19 cellular contexts compared by ENCODE assay signal in the genomic region with DNA sequence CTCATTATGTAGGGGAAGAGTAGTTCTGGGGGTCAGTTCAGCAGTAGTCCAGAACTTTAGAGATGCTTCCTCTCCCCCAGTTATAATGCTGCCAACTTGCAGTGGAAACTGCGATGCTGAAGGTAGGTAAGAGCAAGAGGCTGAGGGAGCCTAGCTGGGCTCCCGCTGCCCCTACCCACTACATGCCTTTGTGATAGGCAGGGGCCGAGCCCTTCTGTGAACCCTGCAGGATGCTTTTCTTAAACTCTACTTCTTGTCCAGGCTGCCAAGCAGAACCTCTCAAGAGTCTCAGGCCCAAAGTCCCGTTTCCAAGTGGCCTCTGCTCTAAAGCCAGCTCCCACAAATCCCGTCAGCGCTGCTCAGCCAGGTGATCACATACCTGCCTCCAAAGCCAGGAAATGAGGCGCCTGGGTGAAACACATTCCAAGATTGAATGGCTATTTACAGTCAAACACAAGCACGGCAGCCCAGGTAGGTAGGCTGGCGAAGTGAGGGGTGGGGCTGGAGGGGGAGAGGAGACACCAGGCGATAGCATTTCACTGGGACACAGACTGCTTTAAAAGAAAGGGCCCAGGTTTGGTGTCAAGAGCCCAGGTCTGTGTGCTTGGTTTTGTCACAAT.
DNase-seq lines count a peak whose midpoint lies in the region; ATAC-seq and TF ChIP-seq lines count a peak whose summit lies in the region.
"Had no signal": no experiment of that assay in that cellular context is flagged by ENCODE, and none has a peak within 500 bp of the region (broad histone marks: within the 10 kb centered on the region; RNA-seq: fewer than 3 reads in every experiment).

No MANE protein-coding gene starts in this region.

- H3K4me3 Mint-ChIP-seq in GM23338, result no peak overlapping the region
- no peak overlapping the region for H3K4me3 Mint-ChIP-seq in progenitor cell of endocrine pancreas (ENCODE audit: low read depth)
- H3K4me3 Mint-ChIP-seq: activated CD4-positive, alpha-beta memory T cell treated with anti-CD3 and anti-CD28 coated beads, Interleukin-2, amount 10 ng/mL, durations not matched to agents 7 days and 5 days; activated naive CD8-positive, alpha-beta T cell treated with anti-CD3 and anti-CD28 coated beads, Interleukin-2, amount 10 ng/mL, durations not matched to agents 7 days and 5 days had no signal

- H3K27me3 ChIP-seq in GM23338 (ENCODE audit: insufficient read depth) (no peaks in the 10 kb centered on the region), RWPE2 (ENCODE audit: insufficient read depth, poor library complexity, severe bottlenecking) (no peaks in the 10 kb centered on the region), esophagus muscularis mucosa (no peaks in the 10 kb centered on the region)

- no peaks in the 10 kb centered on the region for H3K9me3 ChIP-seq in RWPE2 (ENCODE audit: severe bottlenecking)
- H3K9me3 ChIP-seq in esophagus muscularis mucosa, result no peaks in the 10 kb centered on the region
- H3K9me3 ChIP-seq: thoracic aorta had no signal

- H2AFZ ChIP-seq in GM23338, result no peak overlapping the region; the same call in 1 of the 2 replicates
- H2AFZ ChIP-seq: parathyroid adenoma had no signal

- H3K4me1 Mint-ChIP-seq in GM23338, result peaks cover 16% of the 10 kb centered on the region
- peaks cover 23% of the 10 kb centered on the region for H3K4me1 Mint-ChIP-seq in progenitor cell of endocrine pancreas (ENCODE audit: low read depth)
- H3K4me1 Mint-ChIP-seq: activated CD4-positive, alpha-beta memory T cell treated with anti-CD3 and anti-CD28 coated beads, Interleukin-2, amount 10 ng/mL, durations not matched to agents 7 days and 5 days; activated naive CD8-positive, alpha-beta T cell treated with anti-CD3 and anti-CD28 coated beads, Interleukin-2, amount 10 ng/mL, durations not matched to agents 7 days and 5 days had no signal

- H3K36me3 ChIP-seq in GM23338 (ENCODE audit: insufficient read depth) (no peaks in the 10 kb centered on the region), RWPE2 (ENCODE audit: low read depth) (no peaks in the 10 kb centered on the region), esophagus muscularis mucosa (no peaks in the 10 kb centered on the region)
- H3K36me3 ChIP-seq: thoracic aorta had no signal

- H3K9me2 ChIP-seq in GM23338 (ENCODE audit: insufficient read depth), result no peaks in the 10 kb centered on the region

- 70% methylated on average over 7 of the region's 10 CpGs for WGBS in esophagus muscularis mucosa

- H3K9me3 Mint-ChIP-seq in GM23338 (peaks cover 12% of the 10 kb centered on the region; the same call in 2 of the 3 replicates), progenitor cell of endocrine pancreas (ENCODE audit: low read depth) (peaks cover 5% of the 10 kb centered on the region)
- H3K9me3 Mint-ChIP-seq: activated CD4-positive, alpha-beta memory T cell treated with anti-CD3 and anti-CD28 coated beads, Interleukin-2, amount 10 ng/mL, durations not matched to agents 7 days and 5 days; activated naive CD8-positive, alpha-beta T cell treated with anti-CD3 and anti-CD28 coated beads, Interleukin-2, amount 10 ng/mL, durations not matched to agents 7 days and 5 days had no signal

- H3K27ac Mint-ChIP-seq in GM23338 (peak overlapping the region; percentile 78; the same call in 1 of the 2 replicates), progenitor cell of endocrine pancreas (peak overlapping the region; percentile 97)
- H3K27ac Mint-ChIP-seq: activated CD4-positive, alpha-beta memory T cell treated with anti-CD3 and anti-CD28 coated beads, Interleukin-2, amount 10 ng/mL, durations not matched to agents 7 days and 5 days; activated naive CD8-positive, alpha-beta T cell treated with anti-CD3 and anti-CD28 coated beads, Interleukin-2, amount 10 ng/mL, durations not matched to agents 7 days and 5 days had no signal

- DNase-seq in GM23338 (ENCODE audit: low spot score) (peak; percentile 92), RWPE2 (ENCODE audit: low spot score) (no peak), iPS-NIHi11 (ENCODE audit: low spot score) (peak; percentile 67), progenitor cell of endocrine pancreas (ENCODE audit: low spot score, unreplicated experiment) (peak; percentile 32), NCI-H446 treated with DMSO at 0.1 percent for 48 hours (lab: John Stamatoyannopoulos, UW) (no peak), RPMI8226 (no peak), esophagus muscularis mucosa (ENCODE audit: extremely low spot score) (no peak)
- DNase-seq: activated CD4-positive, alpha-beta memory T cell treated with anti-CD3 and anti-CD28 coated beads, Interleukin-2, amount 10 ng/mL, durations not matched to agents 7 days and 5 days; activated naive CD8-positive, alpha-beta T cell treated with anti-CD3 and anti-CD28 coated beads, Interleukin-2, amount 10 ng/mL, durations not matched to agents 7 days and 5 days; activated T-cell treated with anti-CD3 and anti-CD28 coated beads, Interleukin-2, amount 50 U/mL, for 48 hours; dermis blood vessel endothelial cell; GF-D8; NCI-H1092 treated with DMSO at 0.1 percent for 48 hours; SHP77 treated with DMSO at 0.1 percent for 48 hours had no signal

- H3K27ac ChIP-seq in GM23338 (ENCODE audit: low read depth) (peak overlapping the region; percentile 57), RWPE2 (ENCODE audit: poor library complexity, severe bottlenecking) (no peak overlapping the region), esophagus muscularis mucosa (replicated peaks in 1 of 4) (no peak overlapping the region)
- H3K27ac ChIP-seq: parathyroid adenoma, skin epidermis, thoracic aorta, VCaP had no signal

- TF ChIP-seq CTCF in GM23338 (conservative IDR thresholded peaks at IDR 0.05; ENCODE audit: low read depth in 2 of 2) (no peak), RWPE2 (IDR thresholded peaks at IDR 0.05; ENCODE audit: poor library complexity, severe bottlenecking) (no peak), progenitor cell of endocrine pancreas (IDR thresholded peaks at IDR 0.05; ENCODE audit: unreplicated experiment) (no peak), esophagus muscularis mucosa (IDR thresholded peaks at IDR 0.05) (no peak)

- peaks cover 20% of the 10 kb centered on the region for H3K36me3 Mint-ChIP-seq in GM23338 (ENCODE audit: low read depth)
- no peaks in the 10 kb centered on the region for H3K36me3 Mint-ChIP-seq in progenitor cell of endocrine pancreas (ENCODE audit: insufficient read depth)
- H3K36me3 Mint-ChIP-seq: activated naive CD8-positive, alpha-beta T cell treated with anti-CD3 and anti-CD28 coated beads, Interleukin-2, amount 10 ng/mL, durations not matched to agents 7 days and 5 days had no signal

- no peaks in the 10 kb centered on the region for H4K20me1 ChIP-seq in GM23338 (replicated peaks; ENCODE audit: insufficient read depth)

- H3F3A ChIP-seq in GM23338 (replicated peaks; ENCODE audit: low read depth), result no peaks in the 10 kb centered on the region

- no peak overlapping the region for H3K4me2 ChIP-seq in GM23338

- no peak for TF ChIP-seq POLR2A in esophagus muscularis mucosa (IDR thresholded peaks at IDR 0.05; ENCODE audit: low read depth)

- H3K27me3 Mint-ChIP-seq in GM23338 (ENCODE audit: insufficient read depth, low read depth, poor library complexity) (no peaks in the 10 kb centered on the region), progenitor cell of endocrine pancreas (no peaks in the 10 kb centered on the region)

- H3K79me2 ChIP-seq in GM23338 (replicated peaks; ENCODE audit: insufficient read depth), result no peaks in the 10 kb centered on the region
- H3K79me2 ChIP-seq: parathyroid adenoma had no signal

- peak; percentile 98 for ATAC-seq in GM23338
- peak; percentile 31; the same call in 1 of the 3 replicates for ATAC-seq in RWPE2 (ENCODE audit: low read depth)
- ATAC-seq in HG03432 (IDR thresholded peaks at IDR 0.05; ENCODE audit: unreplicated experiment), result no peak

- no peak for TF ChIP-seq EP300 in esophagus muscularis mucosa (IDR thresholded peaks at IDR 0.05)

- no peak overlapping the region for H3K4me3 ChIP-seq in GM23338
- H3K4me3 ChIP-seq in RWPE2 (ENCODE audit: severe bottlenecking), result no peak overlapping the region
- H3K4me3 ChIP-seq in esophagus muscularis mucosa, result no peak overlapping the region
- H3K4me3 ChIP-seq: skin epidermis, thoracic aorta had no signal

- H3K4me1 ChIP-seq in GM23338 (ENCODE audit: insufficient read depth) (peaks cover 9% of the 10 kb centered on the region; the same call in 1 of the 2 replicates), RWPE2 (ENCODE audit: insufficient read depth, poor library complexity, severe bottlenecking) (no peaks in the 10 kb centered on the region), esophagus muscularis mucosa (no peaks in the 10 kb centered on the region)
- H3K4me1 ChIP-seq: parathyroid adenoma had no signal

- intact Hi-C loops in esophagus muscularis mucosa (cut with DNase I), result no loop called here

TF ChIP-seq in GM23338, 12 proteins besides CTCF, POLR2A, EP300 and RAD21:
- TF ChIP-seq NANOG (IDR thresholded peaks at IDR 0.05; ENCODE audit: borderline replicate concordance), result 0 out of 2 replicates have a peak, but pooled peaks have one; percentile 19
- no peak for TF ChIP-seq CREB1 (CRISPR knock-in tag; IDR thresholded peaks at IDR 0.05; ENCODE audit: low read depth)

Comparison
In these comparisons a context has a peak if more than half of its experiments do, and no peak if none do; other contexts are left out.
1. DNase-seq: peak in GM23338 (single experiment), iPS-NIHi11 (single experiment) and progenitor cell of endocrine pancreas (single experiment); none in RWPE2 (single experiment), NCI-H446 treated with DMSO at 0.1 percent for 48 hours (single experiment), RPMI8226 (single experiment) and esophagus muscularis mucosa (single experiment).